ENCODE assay signal across 28 cellular contexts in the genomic region with DNA sequence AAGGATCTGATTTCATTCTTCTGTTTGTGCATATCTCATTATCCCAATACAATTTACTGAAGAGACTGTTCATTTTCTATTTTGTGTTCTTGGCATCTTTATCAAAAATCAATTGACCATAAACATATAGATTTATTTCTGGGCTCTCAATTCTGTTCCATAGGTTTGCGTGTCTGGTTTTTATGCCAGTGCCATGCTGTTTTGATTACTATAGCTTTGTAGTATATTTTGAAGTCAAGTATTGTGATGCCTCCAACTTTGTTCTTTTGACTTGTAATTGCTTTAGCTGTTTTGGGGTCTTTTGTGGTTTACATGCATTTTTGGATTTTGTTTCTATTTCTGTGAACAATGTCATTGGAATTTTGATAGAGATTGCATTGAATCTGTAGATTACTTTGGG.
"Had no signal": no experiment of that assay in that cellular context is flagged by ENCODE, and none has a peak within 500 bp of the region (broad histone marks: within the 10 kb centered on the region; RNA-seq: fewer than 3 reads in every experiment).

No MANE protein-coding gene starts in this region.

- H3K4me1 Mint-ChIP-seq: naive B cell; naive thymus-derived CD8-positive, alpha-beta T cell had no signal

- ATAC-seq: effector memory CD8-positive, alpha-beta T cell; esophagus mucosa; gastrocnemius medialis; heart right ventricle; left cardiac atrium; left lung; left ventricle myocardium superior; lower lobe of right lung; mucosa of descending colon; naive thymus-derived CD8-positive, alpha-beta T cell had no signal

- H3K36me3 ChIP-seq: esophagus squamous epithelium, gastrocnemius medialis, heart right ventricle, left lung, lower lobe of right lung had no signal

- H3K36me3 Mint-ChIP-seq: naive B cell had no signal

- DNase-seq: cortex of kidney; effector CD8-positive, alpha-beta T cell; effector memory CD8-positive, alpha-beta T cell; endodermal cell; erythroblast; esophagus squamous epithelium; foreskin fibroblast; foreskin melanocyte; gastrocnemius medialis; glutamatergic neuron; head of caudate nucleus; heart right ventricle; hippocampal formation; left cardiac atrium; left lung; left ventricle myocardium superior; lower lobe of right lung; mesenchymal stem cell; mucosa of descending colon; naive B cell; naive thymus-derived CD8-positive, alpha-beta T cell had no signal

- H3K4me3 Mint-ChIP-seq: dendritic cell treated with granulocyte-macrophage colony-stimulating factor and Interleukin-4, amounts not matched to agents 40 ng/mL and 50 ng/mL, for 4 days; effector memory CD8-positive, alpha-beta T cell; endodermal cell; mesothelial cell of epicardium; naive B cell; naive thymus-derived CD8-positive, alpha-beta T cell had no signal

- H3K9me3 ChIP-seq: gastrocnemius medialis had no signal

- FAIRE-seq: endometrium, islet of Langerhans, keratinocyte had no signal

- H3K4me1 ChIP-seq: esophagus squamous epithelium, gastrocnemius medialis, heart right ventricle, left lung, lower lobe of right lung had no signal

- H3K27ac ChIP-seq: epithelial cell of prostate, esophagus squamous epithelium, gastrocnemius medialis, heart right ventricle, left lung, lower lobe of right lung had no signal

- H3K27me3 Mint-ChIP-seq: dendritic cell treated with granulocyte-macrophage colony-stimulating factor and Interleukin-4, amounts not matched to agents 40 ng/mL and 50 ng/mL, for 4 days; effector memory CD8-positive, alpha-beta T cell; naive thymus-derived CD8-positive, alpha-beta T cell had no signal

- H3K27ac Mint-ChIP-seq: dendritic cell treated with granulocyte-macrophage colony-stimulating factor and Interleukin-4, amounts not matched to agents 40 ng/mL and 50 ng/mL, for 4 days; effector memory CD8-positive, alpha-beta T cell; endodermal cell; mesothelial cell of epicardium; naive B cell; naive thymus-derived CD8-positive, alpha-beta T cell had no signal

- H3K27me3 ChIP-seq: esophagus squamous epithelium, gastrocnemius medialis, heart right ventricle, left lung had no signal

- H3K4me3 ChIP-seq: esophagus squamous epithelium, gastrocnemius medialis, heart right ventricle, left lung, lower lobe of right lung, mucosa of descending colon had no signal
